1 cellular context compared by ENCODE assay signal in the genomic region with DNA sequence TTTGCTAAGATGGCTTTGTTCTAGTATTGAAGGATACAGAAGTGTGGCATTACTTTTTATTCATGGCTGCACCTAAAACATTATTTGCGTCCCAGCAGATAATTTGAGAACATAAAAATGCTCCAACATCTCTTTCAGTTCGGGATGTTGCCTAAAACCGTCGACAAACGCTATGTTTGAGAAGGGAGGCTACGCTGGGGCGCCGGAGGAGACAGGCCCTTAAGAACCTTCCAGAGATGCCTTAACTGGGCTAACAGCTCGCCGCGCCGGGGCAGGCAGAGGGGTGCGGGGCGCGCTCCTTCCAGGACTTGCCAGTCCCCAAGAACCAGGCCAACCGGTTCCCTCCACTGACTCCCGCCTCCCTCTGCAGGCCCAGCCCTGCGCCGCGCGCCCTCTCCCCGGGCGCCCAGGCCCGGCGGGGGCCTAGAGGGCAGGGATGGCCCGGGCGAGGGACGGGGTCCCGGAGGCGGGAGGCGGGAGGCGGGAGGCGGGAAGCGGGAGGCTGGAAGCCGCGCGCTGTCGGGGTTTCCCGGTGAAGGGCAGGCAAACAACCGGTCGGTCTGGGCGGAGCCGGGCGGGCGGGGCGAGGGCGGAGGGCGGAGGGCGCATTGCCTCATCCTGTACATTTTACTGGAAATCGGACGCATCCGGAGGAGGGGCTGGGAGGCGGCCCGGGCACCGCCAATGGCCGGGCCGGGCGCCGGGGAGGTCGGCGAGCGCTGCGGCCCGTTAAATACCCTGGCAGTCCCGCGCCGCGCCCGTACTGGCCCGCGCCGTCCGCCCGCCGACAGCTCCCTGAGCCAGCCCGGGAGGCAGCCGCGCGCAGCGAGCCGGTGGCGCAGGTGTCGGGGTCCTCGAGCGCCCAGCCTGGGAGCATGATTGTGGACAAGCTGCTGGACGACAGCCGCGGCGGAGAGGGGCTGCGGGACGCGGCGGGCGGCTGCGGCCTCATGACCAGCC.
TF ChIP-seq lines count a peak whose summit lies in the region.

Gene NFKBIZ (plus strand): TSS at position 761 of the 960 bp plus-strand sequence. CDS start 115 bp downstream, at position 876.

TF ChIP-seq in HEK293, 187 proteins besides CTCF, POLR2A, EP300 and RAD21 (continued from another document):
- TF ChIP-seq, protein P1, sequence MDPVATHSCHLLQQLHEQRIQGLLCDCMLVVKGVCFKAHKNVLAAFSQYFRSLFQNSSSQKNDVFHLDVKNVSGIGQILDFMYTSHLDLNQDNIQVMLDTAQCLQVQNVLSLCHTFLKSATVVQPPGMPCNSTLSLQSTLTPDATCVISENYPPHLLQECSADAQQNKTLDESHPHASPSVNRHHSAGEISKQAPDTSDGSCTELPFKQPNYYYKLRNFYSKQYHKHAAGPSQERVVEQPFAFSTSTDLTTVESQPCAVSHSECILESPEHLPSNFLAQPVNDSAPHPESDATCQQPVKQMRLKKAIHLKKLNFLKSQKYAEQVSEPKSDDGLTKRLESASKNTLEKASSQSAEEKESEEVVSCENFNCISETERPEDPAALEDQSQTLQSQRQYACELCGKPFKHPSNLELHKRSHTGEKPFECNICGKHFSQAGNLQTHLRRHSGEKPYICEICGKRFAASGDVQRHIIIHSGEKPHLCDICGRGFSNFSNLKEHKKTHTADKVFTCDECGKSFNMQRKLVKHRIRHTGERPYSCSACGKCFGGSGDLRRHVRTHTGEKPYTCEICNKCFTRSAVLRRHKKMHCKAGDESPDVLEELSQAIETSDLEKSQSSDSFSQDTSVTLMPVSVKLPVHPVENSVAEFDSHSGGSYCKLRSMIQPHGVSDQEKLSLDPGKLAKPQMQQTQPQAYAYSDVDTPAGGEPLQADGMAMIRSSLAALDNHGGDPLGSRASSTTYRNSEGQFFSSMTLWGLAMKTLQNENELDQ (tag by site-specific recombination; IDR thresholded peaks at IDR 0.05; ENCODE audit: low read depth): no peak
- TF ChIP-seq GLIS1 (tag by site-specific recombination; IDR thresholded peaks at IDR 0.05): peak; percentile 27; the same call in 1 of the 2 replicates
- TF ChIP-seq PATZ1 (tag by site-specific recombination; IDR thresholded peaks at IDR 0.05): 0 out of 2 replicates have a peak, but pooled peaks have one; percentile 39
- TF ChIP-seq ZNF596 (tag by site-specific recombination; IDR thresholded peaks at IDR 0.05): peak; percentile 21; the same call in 1 of the 2 replicates
- TF ChIP-seq ZNF341 (tag by site-specific recombination; IDR thresholded peaks at IDR 0.05; ENCODE audit: low read depth): 0 out of 2 replicates have a peak, but pooled peaks have one; percentile 12
- TF ChIP-seq SP3 (tag by site-specific recombination; IDR thresholded peaks at IDR 0.05): peak; percentile 64
- peak; percentile 14; the same call in 1 of the 2 replicates for TF ChIP-seq ZIC2 (tag by site-specific recombination; IDR thresholded peaks at IDR 0.05)
- TF ChIP-seq, protein P2, sequence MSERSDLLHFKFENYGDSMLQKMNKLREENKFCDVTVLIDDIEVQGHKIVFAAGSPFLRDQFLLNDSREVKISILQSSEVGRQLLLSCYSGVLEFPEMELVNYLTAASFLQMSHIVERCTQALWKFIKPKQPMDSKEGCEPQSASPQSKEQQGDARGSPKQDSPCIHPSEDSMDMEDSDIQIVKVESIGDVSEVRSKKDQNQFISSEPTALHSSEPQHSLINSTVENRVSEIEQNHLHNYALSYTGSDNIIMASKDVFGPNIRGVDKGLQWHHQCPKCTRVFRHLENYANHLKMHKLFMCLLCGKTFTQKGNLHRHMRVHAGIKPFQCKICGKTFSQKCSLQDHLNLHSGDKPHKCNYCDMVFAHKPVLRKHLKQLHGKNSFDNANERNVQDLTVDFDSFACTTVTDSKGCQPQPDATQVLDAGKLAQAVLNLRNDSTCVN (tag by site-specific recombination; optimal IDR thresholded peaks at IDR 0.05): peak; percentile 38
- TF ChIP-seq ZBTB48 (tag by site-specific recombination; IDR thresholded peaks at IDR 0.05): 0 out of 2 replicates have a peak, but pooled peaks have one; percentile 23
- TF ChIP-seq ZXDB (tag by site-specific recombination; IDR thresholded peaks at IDR 0.05): peak; percentile 45; the same call in 1 of the 2 replicates
- no peak for TF ChIP-seq MZF1 (tag by site-specific recombination; IDR thresholded peaks at IDR 0.05; ENCODE audit: borderline replicate concordance)
- TF ChIP-seq KLF10 (tag by site-specific recombination; IDR thresholded peaks at IDR 0.05): peak; percentile 76; the same call in 1 of the 2 replicates
- TF ChIP-seq ZBTB8A (tag by site-specific recombination; IDR thresholded peaks at IDR 0.05): peak; percentile 88
- TF ChIP-seq SCRT2 (tag by site-specific recombination; IDR thresholded peaks at IDR 0.05): no peak
- TF ChIP-seq ZNF335 (tag by site-specific recombination; conservative IDR thresholded peaks at IDR 0.05): peak; percentile 66
- TF ChIP-seq BCL11A (tag by site-specific recombination; IDR thresholded peaks at IDR 0.05; ENCODE audit: low read depth): no peak
- TF ChIP-seq SP2 (tag by site-specific recombination; IDR thresholded peaks at IDR 0.05): peak; percentile 74
- peak; percentile 54 for TF ChIP-seq ZSCAN30 (tag by site-specific recombination; IDR thresholded peaks at IDR 0.05)
